In the genomic region with DNA sequence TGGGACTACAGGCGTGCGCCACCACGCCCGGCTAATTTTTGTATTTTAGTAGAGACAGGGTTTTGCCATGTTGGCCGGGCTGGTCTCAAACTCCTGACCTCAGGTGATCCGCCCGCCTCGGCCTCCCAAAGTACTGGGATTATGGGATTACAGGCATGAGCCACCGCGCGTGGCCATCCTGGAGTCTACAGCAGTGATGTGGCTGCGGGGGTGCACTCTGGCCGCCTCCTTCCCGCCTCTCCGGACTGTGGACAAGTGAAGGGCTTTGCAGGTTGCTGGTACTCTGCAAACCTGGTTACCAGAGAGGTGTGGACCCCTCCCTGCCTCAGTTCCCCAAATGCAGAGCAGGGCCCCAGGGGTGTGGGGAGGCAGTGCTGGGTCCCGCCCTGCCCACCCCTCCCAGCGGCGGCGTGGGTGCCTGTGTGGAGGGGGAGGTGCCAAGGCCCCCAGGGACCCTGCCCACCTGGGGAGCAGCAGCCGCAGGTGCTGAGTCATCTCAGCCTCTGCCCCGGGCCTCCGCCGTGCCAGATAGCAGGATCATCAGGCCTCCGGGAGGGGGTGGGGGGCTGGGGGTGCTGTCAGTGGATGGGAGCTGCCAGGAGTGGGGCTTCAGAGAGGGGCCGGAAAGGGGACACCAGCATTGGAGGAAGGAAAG, we compare ENCODE assay signal across 34 cellular contexts. TPM values are rescaled to one million over a fixed set of nuclear protein-coding genes. Genes with fewer than 3 reads are reported as not detected.
DNase-seq lines count a peak whose midpoint lies in the region; ATAC-seq, FAIRE-seq and TF ChIP-seq lines count a peak whose summit lies in the region.
"Had no signal": no experiment of that assay in that cellular context is flagged by ENCODE, and none has a peak within 500 bp of the region (broad histone marks: within the 10 kb centered on the region; RNA-seq: fewer than 3 reads in every experiment).

No MANE protein-coding gene starts in this region.

- TF ChIP-seq CTCF in OCI-LY3 (IDR thresholded peaks at IDR 0.05; ENCODE audit: low read depth, low read length) = no peak
- TF ChIP-seq CTCF in type B pancreatic cell (conservative IDR thresholded peaks at IDR 0.05) = no peak

- H3K4me2 ChIP-seq in OCI-LY3 (ENCODE audit: low read length) = peak overlapping the region; percentile 50

- peak overlapping the region; percentile 96 for H3K27ac ChIP-seq in OCI-LY3 (ENCODE audit: low read length)
- H3K27ac ChIP-seq: C4-2B, tibial nerve had no signal

- no peaks in the 10 kb centered on the region for H3K27me3 Mint-ChIP-seq in type B pancreatic cell
- H3K27me3 Mint-ChIP-seq: activated CD4-positive, alpha-beta memory T cell treated with anti-CD3 and anti-CD28 coated beads for 36 hours; progenitor cell of endocrine pancreas; T-helper 17 cell had no signal

- peaks cover 6% of the 10 kb centered on the region for H3K4me1 Mint-ChIP-seq in type B pancreatic cell (ENCODE audit: unreplicated experiment)
- H3K4me1 Mint-ChIP-seq: T-helper 17 cell had no signal

- H3K4me3 Mint-ChIP-seq in type B pancreatic cell = no peak overlapping the region
- H3K4me3 Mint-ChIP-seq: activated CD4-positive, alpha-beta memory T cell treated with anti-CD3 and anti-CD28 coated beads for 36 hours; activated T-cell treated with anti-CD3 and anti-CD28 coated beads, Interleukin-2, amount 50 U/mL, for 72 hours; endodermal cell; natural killer cell; T-helper 17 cell had no signal

- no peak for DNase-seq in GM12892 (ENCODE audit: insufficient read length)
- DNase-seq in islet precursor cell = peak; percentile 45
- peak; percentile 64 for DNase-seq in type B pancreatic cell (ENCODE audit: extremely low spot score, unreplicated experiment)
- no peak for DNase-seq in effector CD4-positive, alpha-beta T cell
- no peak for DNase-seq in stimulated activated naive CD4-positive, alpha-beta T cell treated with Interleukin-2 at 50 U/mL for 16 hours (lab: John Stamatoyannopoulos, UW)
- no peak for DNase-seq in left lobe of liver (ENCODE audit: low spot score)
- DNase-seq: activated CD4-positive, alpha-beta memory T cell treated with anti-CD3 and anti-CD28 coated beads for 36 hours; activated CD4-positive, CD25-positive, alpha-beta regulatory T cell treated with anti-CD3 and anti-CD28 coated beads, Interleukin-2, amount 50 U/mL, for 72 hours; activated T-cell treated with anti-CD3 and anti-CD28 coated beads, Interleukin-2, amount 50 U/mL, for 72 hours; Calu3; central memory CD4-positive, alpha-beta T cell; DMS79 treated with DMSO at 0.1 percent for 48 hours; endodermal cell; GDM1; KBM-7; MG63; midbrain; natural killer cell; NCI-H1105 treated with DMSO at 0.1 percent for 48 hours; NCI-H2029; NCI-H526; nucleus accumbens; Right ventricle myocardium superior; stimulated activated CD4-positive, alpha-beta T cell treated with anti-CD3 and anti-CD28 coated beads, Interleukin-12 subunit alpha, Interleukin-12 subunit beta, amount 100 ng/mL, for 4 hours; stimulated activated CD4-positive, alpha-beta T cell treated with anti-CD3 and anti-CD28 coated beads, Interleukin-2, amount 100 ng/mL, for 48 hours; T-helper 17 cell had no signal

- peaks cover 11% of the 10 kb centered on the region for H3K36me3 ChIP-seq in OCI-LY3 (replicated peaks; ENCODE audit: low read depth, low read length)
- H3K36me3 ChIP-seq: MG63, tibial nerve had no signal

- no peak for ATAC-seq in left lobe of liver
- ATAC-seq: activated T-cell treated with anti-CD3 and anti-CD28 coated beads, Interleukin-2, amount 50 U/mL, for 72 hours; natural killer cell; T-helper 17 cell had no signal

- H3K79me2 ChIP-seq in OCI-LY3 (ENCODE audit: low read length) = peaks cover 61% of the 10 kb centered on the region

- no peaks in the 10 kb centered on the region for H3K27me3 ChIP-seq in OCI-LY3 (ENCODE audit: low read depth, low read length)
- H3K27me3 ChIP-seq: MG63, tibial nerve had no signal

- TF ChIP-seq POLR2A in GM12892 (IDR thresholded peaks at IDR 0.05; ENCODE audit: low read depth, low read length) = no peak

- H3K36me3 Mint-ChIP-seq in type B pancreatic cell = no peaks in the 10 kb centered on the region
- H3K36me3 Mint-ChIP-seq: activated CD4-positive, alpha-beta memory T cell treated with anti-CD3 and anti-CD28 coated beads for 36 hours; natural killer cell had no signal

- FAIRE-seq in GM12892 (lab: Jason Lieb, UNC) = peak; percentile 84
- FAIRE-seq: TTC549 had no signal

- peaks cover 77% of the 10 kb centered on the region for H3K4me1 ChIP-seq in OCI-LY3 (ENCODE audit: low read length)

- peak overlapping the region; percentile 11; the same call in 1 of the 2 replicates for H3K4me3 ChIP-seq in OCI-LY3 (ENCODE audit: low read length)
- H3K4me3 ChIP-seq: MG63, tibial nerve had no signal

- peaks cover 2% of the 10 kb centered on the region; the same call in 1 of the 2 replicates for H4K20me1 ChIP-seq in OCI-LY3 (ENCODE audit: insufficient read depth, low read length)

- H3K9ac ChIP-seq in OCI-LY3 (ENCODE audit: low read length) = peak overlapping the region; percentile 21; the same call in 1 of the 2 replicates

- H3K27ac Mint-ChIP-seq in type B pancreatic cell = no peak overlapping the region
- H3K27ac Mint-ChIP-seq: activated CD4-positive, alpha-beta memory T cell treated with anti-CD3 and anti-CD28 coated beads for 36 hours; activated T-cell treated with anti-CD3 and anti-CD28 coated beads, Interleukin-2, amount 50 U/mL, for 72 hours; endodermal cell; natural killer cell; T-helper 17 cell had no signal

- H3K9me3 ChIP-seq in OCI-LY3 (ENCODE audit: insufficient read depth, low read length) = no peaks in the 10 kb centered on the region
- H3K9me3 ChIP-seq: MG63, tibial nerve had no signal

- H2AFZ ChIP-seq in OCI-LY3 (ENCODE audit: low read depth, low read length) = no peak overlapping the region

- no peaks in the 10 kb centered on the region for H3K9me3 Mint-ChIP-seq in type B pancreatic cell
- H3K9me3 Mint-ChIP-seq: activated CD4-positive, alpha-beta memory T cell treated with anti-CD3 and anti-CD28 coated beads for 36 hours; activated T-cell treated with anti-CD3 and anti-CD28 coated beads, Interleukin-2, amount 50 U/mL, for 72 hours; endodermal cell; natural killer cell had no signal

RNA-seq across cellular contexts. Expression of a gene that starts 23.1 kb away (rescaled TPM):
- polyA plus RNA-seq in GM12892 (2012; ENCODE audit: missing spikeins) = 20.7 TPM
- total RNA-seq in type B pancreatic cell (ENCODE audit: low replicate concordance) (83.0 and 124 TPM in 2 replicates), left lobe of liver (3.6 TPM)

RNA-seq across cellular contexts. Expression of a gene that starts 31.8 kb away (rescaled TPM):
- 0.36 TPM for polyA plus RNA-seq in GM12892 (2012; ENCODE audit: missing spikeins)
- total RNA-seq in type B pancreatic cell (ENCODE audit: low replicate concordance) (1.2 and 2.2 TPM in 2 replicates), left lobe of liver (not detected)
- total RNA-seq: Calu3, Right ventricle myocardium superior, sciatic nerve, tibial nerve had no signal
- polyA plus RNA-seq: AG04450 had no signal

RNA-seq across cellular contexts. Expression of a gene that starts 35.2 kb away (rescaled TPM):
- 14.6 TPM for polyA plus RNA-seq in GM12892 (2012; ENCODE audit: missing spikeins)
- total RNA-seq in type B pancreatic cell (ENCODE audit: low replicate concordance) (59.5 and 65.4 TPM in 2 replicates), left lobe of liver (34.7 TPM)

RNA-seq across cellular contexts. Expression of a gene that starts 36.0 kb away (rescaled TPM):
- polyA plus RNA-seq in GM12892 (2012; ENCODE audit: missing spikeins) = 25.0 TPM
- total RNA-seq in type B pancreatic cell (ENCODE audit: low replicate concordance) (48.8 and 56.7 TPM in 2 replicates), left lobe of liver (20.9 TPM)

RNA-seq across cellular contexts. Expression of a gene that starts 51.2 kb away (rescaled TPM):
- polyA plus RNA-seq in GM12892 (2012; ENCODE audit: missing spikeins) = not detected
- total RNA-seq in type B pancreatic cell (ENCODE audit: low replicate concordance) (0.65 and 1.00 TPM in 2 replicates), left lobe of liver (not detected)
- total RNA-seq: activated CD4-positive, alpha-beta memory T cell treated with anti-CD3 and anti-CD28 coated beads for 36 hours; Calu3; lower leg skin; Right ventricle myocardium superior; sciatic nerve had no signal

Comparison
In these comparisons a context has a peak if more than half of its experiments do, and no peak if none do; other contexts are left out.
1. DNase-seq: peak in islet precursor cell (single experiment) and type B pancreatic cell (single experiment); none in GM12892 (single experiment), effector CD4-positive, alpha-beta T cell (single experiment), stimulated activated naive CD4-positive, alpha-beta T cell treated with Interleukin-2 at 50 U/mL for 16 hours (single experiment) and left lobe of liver (single experiment).
2. RNA of a gene that starts 23.1 kb away (total RNA-seq): 83.0 to 124 TPM in type B pancreatic cell; 3.6 TPM in left lobe of liver (single experiment); every median in the first group is over 10 times any median in the second.